ENCODE assay signal across 18 cellular contexts in the genomic region with DNA sequence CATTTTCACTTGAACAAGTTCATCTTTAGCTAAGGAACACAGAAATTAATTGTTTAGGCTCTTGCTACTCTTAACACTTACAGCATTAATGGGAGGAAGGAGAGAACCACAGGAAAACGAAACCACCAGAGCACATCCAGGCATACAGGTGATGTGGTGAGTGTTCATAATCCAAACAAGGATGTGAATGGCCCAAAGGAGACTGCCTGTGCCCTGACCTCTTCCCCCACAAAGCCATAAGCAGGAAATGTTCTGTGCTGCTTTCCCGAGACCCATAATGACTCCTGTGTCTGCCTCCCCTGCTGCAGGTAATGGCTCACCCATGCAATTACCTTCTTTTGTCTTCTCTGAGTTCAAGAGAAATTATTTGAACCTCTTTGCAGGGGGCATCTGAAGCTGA.
"Had no signal": no experiment of that assay in that cellular context is flagged by ENCODE, and none has a peak within 500 bp of the region (broad histone marks: within the 10 kb centered on the region; RNA-seq: fewer than 3 reads in every experiment).

No MANE protein-coding gene starts in this region.

- H3K27me3 ChIP-seq: breast epithelium, gastroesophageal sphincter, heart right ventricle, left lung, ovary, stomach, upper lobe of right lung had no signal

- H3K4me1 Mint-ChIP-seq: activated naive CD8-positive, alpha-beta T cell treated with anti-CD3 and anti-CD28 coated beads, Interleukin-2, amount 50 U/mL, for 24 hours; activated T-helper 17 cell treated with anti-CD3 and anti-CD28 coated beads, Interleukin-2, amount 50 U/mL, for 72 hours; naive B cell had no signal

- H3K4me3 Mint-ChIP-seq: activated naive CD8-positive, alpha-beta T cell treated with anti-CD3 and anti-CD28 coated beads, Interleukin-2, amount 50 U/mL, for 24 hours; activated T-helper 17 cell treated with anti-CD3 and anti-CD28 coated beads, Interleukin-2, amount 50 U/mL, for 72 hours; naive B cell had no signal

- H3K27me3 Mint-ChIP-seq: activated naive CD8-positive, alpha-beta T cell treated with anti-CD3 and anti-CD28 coated beads, Interleukin-2, amount 50 U/mL, for 24 hours; activated T-helper 17 cell treated with anti-CD3 and anti-CD28 coated beads, Interleukin-2, amount 50 U/mL, for 72 hours; naive B cell had no signal

- H3K36me3 ChIP-seq: breast epithelium, gastroesophageal sphincter, heart right ventricle, left lung, ovary, stomach, thoracic aorta, upper lobe of right lung had no signal

- DNase-seq: activated CD4-positive, alpha-beta T cell treated with anti-CD3 and anti-CD28 coated beads for 1 hour; activated CD4-positive, alpha-beta T cell treated with anti-CD3 and anti-CD28 coated beads, Interleukin-2, amount 50 U/mL, for 4 hours; activated naive CD4-positive, alpha-beta T cell treated with Interleukin-2 at 50 U/mL for 16 hours; activated naive CD8-positive, alpha-beta T cell treated with anti-CD3 and anti-CD28 coated beads, Interleukin-2, amount 50 U/mL, for 24 hours; aorta; dermis blood vessel endothelial cell; heart right ventricle; left lung; naive B cell; ovary; stimulated activated CD4-positive, alpha-beta T cell treated with anti-CD3 and anti-CD28 coated beads, Interleukin-2, amount 100 ng/mL, for 24 hours; stomach; T1000; upper lobe of right lung had no signal

- ATAC-seq: activated naive CD8-positive, alpha-beta T cell treated with anti-CD3 and anti-CD28 coated beads, Interleukin-2, amount 50 U/mL, for 24 hours; activated T-helper 17 cell treated with anti-CD3 and anti-CD28 coated beads, Interleukin-2, amount 50 U/mL, for 72 hours; gastroesophageal sphincter; heart right ventricle; left lung; upper lobe of right lung had no signal

- H3K36me3 Mint-ChIP-seq: naive B cell had no signal

- H3K4me1 ChIP-seq: breast epithelium, gastroesophageal sphincter, heart right ventricle, left lung, stomach, upper lobe of right lung had no signal

- H3K27ac ChIP-seq: breast epithelium, gastroesophageal sphincter, heart right ventricle, left lung, ovary, stomach, thoracic aorta, upper lobe of right lung had no signal

- H3K4me3 ChIP-seq: breast epithelium, gastroesophageal sphincter, heart right ventricle, left lung, ovary, stomach, thoracic aorta, upper lobe of right lung had no signal

- H3K27ac Mint-ChIP-seq: activated naive CD8-positive, alpha-beta T cell treated with anti-CD3 and anti-CD28 coated beads, Interleukin-2, amount 50 U/mL, for 24 hours; activated T-helper 17 cell treated with anti-CD3 and anti-CD28 coated beads, Interleukin-2, amount 50 U/mL, for 72 hours; naive B cell had no signal

- H3K9me3 ChIP-seq: breast epithelium, gastroesophageal sphincter, heart right ventricle, left lung, ovary, thoracic aorta, upper lobe of right lung had no signal
